ENCODE assay signal across 9 cellular contexts in the genomic region with DNA sequence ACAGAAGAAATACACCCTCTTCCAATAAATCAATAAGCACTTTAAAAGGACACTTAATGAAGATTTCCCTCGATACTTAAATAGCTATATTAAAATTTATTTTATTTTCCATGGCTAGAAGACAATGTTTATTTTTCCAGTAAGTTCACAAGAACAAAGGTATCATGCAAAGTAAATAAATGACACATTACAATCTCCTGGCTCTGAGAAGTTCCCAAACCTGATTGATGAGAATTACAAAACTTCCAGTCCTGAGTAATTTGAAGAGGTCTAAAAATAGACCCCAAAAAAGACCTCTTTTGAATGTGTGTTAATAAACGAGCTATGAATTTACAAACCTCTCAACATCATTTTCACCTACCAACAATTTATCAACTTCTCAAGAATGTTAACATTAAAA. TPM values are rescaled to one million over a fixed set of nuclear protein-coding genes. Genes with fewer than 3 reads are reported as not detected.
A peak's percentile ranks its signal among the peaks of the same experiment; 100 is the strongest.
DNase-seq lines count a peak whose midpoint lies in the region; ATAC-seq, FAIRE-seq and TF ChIP-seq lines count a peak whose summit lies in the region.
"Had no signal": no experiment of that assay in that cellular context is flagged by ENCODE, and none has a peak within 500 bp of the region (broad histone marks: within the 10 kb centered on the region; RNA-seq: fewer than 3 reads in every experiment).

No MANE protein-coding gene starts in this region.

- ATAC-seq in K562 (no peak), GM19023 (IDR thresholded peaks at IDR 0.05; ENCODE audit: unreplicated experiment) (no peak), GM18870 (IDR thresholded peaks at IDR 0.05; ENCODE audit: unreplicated experiment) (no peak)

- H2BK120ac ChIP-seq in mesenchymal stem cell (ENCODE audit: low read depth, low read length), result no peak overlapping the region

- H3K4me1 ChIP-seq in K562 (replicated peaks in 1 of 2; ENCODE audit: control insufficient read depth in 2 of 2, insufficient read depth in 2 of 2, low read length in 2 of 2), result peaks cover 0 to 4% of the 10 kb centered on the region in 2 experiments; a peak in 2 of 5 replicates
- H3K4me1 ChIP-seq in mesenchymal stem cell (ENCODE audit: control insufficient read depth, insufficient read depth, low read depth, low read length), result peaks cover 3% of the 10 kb centered on the region

- no peak overlapping the region for H4K8ac ChIP-seq in mesenchymal stem cell (ENCODE audit: low read length)

- in situ Hi-C loops in K562 (cut with MboI), result no loop called here

- POLR2A ChIA-PET in K562 (lab: Yijun Ruan, JAX), result interaction anchor here (1.2 kb wide), 1 partner anchor 9 kb away, joined by 3 read pairs; no protein-coding TSS in a partner anchor

- FAIRE-seq in K562 (lab: Jason Lieb, UNC), result no peak

- DNase-seq in HL-60 (ENCODE audit: low read depth in 1 of 2, low spot score in 1 of 2), result no peak
- no peak for DNase-seq in K562 (ENCODE audit: extremely low read depth in 1 of 4, low spot score in 3 of 4)
- no peak for DNase-seq in mesenchymal stem cell
- DNase-seq in NCI-H82 (lab: John Stamatoyannopoulos, UW), result no peak
- DNase-seq in stimulated activated CD4-positive, alpha-beta T cell treated with anti-CD3 and anti-CD28 coated beads, Interleukin-4, amount 100 ng/mL, for 1 hour, result no peak
- DNase-seq: DMS79 treated with DMSO at 0.1 percent for 48 hours had no signal

- H4K91ac ChIP-seq in mesenchymal stem cell (ENCODE audit: low read length), result no peak overlapping the region

- H2AK5ac ChIP-seq in mesenchymal stem cell (ENCODE audit: low read length, severe bottlenecking), result no peak overlapping the region

- H3K4me3 ChIP-seq in HL-60 (replicated peaks; ENCODE audit: insufficient read depth, low read length) (peak overlapping the region; percentile 79), K562 (peak overlapping the region; percentile 90), mesenchymal stem cell (ENCODE audit: insufficient read depth in 1 of 2, low read depth in 1 of 2, low read length in 2 of 2) (peak overlapping the region in 1 of 2 experiments; percentile 99)

- peaks cover 48% of the 10 kb centered on the region for H3K79me2 ChIP-seq in K562 (ENCODE audit: control insufficient read depth, insufficient read depth, low read length)

- H3K27me3 ChIP-seq in HL-60 (ENCODE audit: insufficient read depth, poor library complexity, severe bottlenecking), result no peaks in the 10 kb centered on the region
- H3K27me3 ChIP-seq in K562 (ENCODE audit: control insufficient read depth in 2 of 2, insufficient read depth in 2 of 2, low read length in 2 of 2), result no peaks in the 10 kb centered on the region
- H3K27me3 ChIP-seq in mesenchymal stem cell (ENCODE audit: control insufficient read depth in 1 of 2, insufficient read depth in 1 of 2, low read length in 2 of 2), result no peaks in the 10 kb centered on the region

- TF ChIP-seq POLR2A in K562 (conservative IDR thresholded peaks at IDR 0.05), result no peak

- TF ChIP-seq CTCF in 22Rv1 (IDR thresholded peaks at IDR 0.05) (no peak), HL-60 (IDR thresholded peaks at IDR 0.05; ENCODE audit: insufficient read depth, low read length) (no peak), K562 (IDR thresholded peaks at IDR 0.05 in 2 of 3, conservative IDR thresholded peaks at IDR 0.05 in 1 of 3; ENCODE audit: insufficient read depth in 2 of 3, low read depth in 1 of 3, low read length in 3 of 3) (no peak)

- no peak for TF ChIP-seq EP300 in K562 (IDR thresholded peaks at IDR 0.05; ENCODE audit: low read length)

- no peak overlapping the region for H3K14ac ChIP-seq in mesenchymal stem cell (ENCODE audit: low read length in 2 of 2)

- CTCF ChIA-PET in K562 (lab: Yijun Ruan, JAX; ENCODE audit: low intra/inter-chr PET ratio), result no interaction called here

- no peak overlapping the region for H2BK12ac ChIP-seq in mesenchymal stem cell (ENCODE audit: low read length in 2 of 2)

- no peaks in the 10 kb centered on the region for H3K9me1 ChIP-seq in K562 (ENCODE audit: control insufficient read depth, insufficient read depth, low read length)

- no peaks in the 10 kb centered on the region for H3K9me3 ChIP-seq in K562 (replicated peaks; ENCODE audit: control insufficient read depth, insufficient read depth, low read depth, low read length)
- H3K9me3 ChIP-seq in mesenchymal stem cell (ENCODE audit: control insufficient read depth, low read length), result no peaks in the 10 kb centered on the region

- intact Hi-C loops in K562 (cut with micrococcal nuclease), result loop anchor here (5.0 kb wide), 1 partner anchor 161 kb away; no protein-coding TSS in a partner anchor

- H3K79me1 ChIP-seq in mesenchymal stem cell (replicated peaks; ENCODE audit: low read length, poor library complexity, severe bottlenecking), result peaks cover 14% of the 10 kb centered on the region

- H3K4me2 ChIP-seq in K562 (ENCODE audit: insufficient read depth, low read length) (peak overlapping the region; percentile 98), mesenchymal stem cell (ENCODE audit: low read length, poor library complexity, severe bottlenecking) (no peak overlapping the region)

- no peak overlapping the region for H3K23ac ChIP-seq in mesenchymal stem cell (ENCODE audit: low read length in 2 of 2)

- TF ChIP-seq RAD21 in K562 (CRISPR knock-in tag; conservative IDR thresholded peaks at IDR 0.05 in 1 of 2, IDR thresholded peaks at IDR 0.05 in 1 of 2), result no peak

- no peak overlapping the region for H3K4ac ChIP-seq in mesenchymal stem cell (ENCODE audit: low read depth in 1 of 2, low read length in 2 of 2)

- H3K27ac ChIP-seq in 22Rv1 (peak overlapping the region; percentile 99), HL-60 (replicated peaks) (no peak overlapping the region), K562 (ENCODE audit: extremely low read depth, low read depth, low read length) (no peak overlapping the region), mesenchymal stem cell (ENCODE audit: low read length, poor library complexity, severe bottlenecking) (no peak overlapping the region)

- H3K9ac ChIP-seq in K562 (ENCODE audit: insufficient read depth in 1 of 2, low read depth in 2 of 2, low read length in 2 of 2) (peak overlapping the region in 1 of 2 experiments; percentile 97; a peak in 2 of 4 replicates), mesenchymal stem cell (ENCODE audit: low read length) (peak overlapping the region; percentile 96)

- H2BK5ac ChIP-seq in mesenchymal stem cell (ENCODE audit: low read depth, low read length, poor library complexity, severe bottlenecking), result no peak overlapping the region

- no peak overlapping the region for H3K18ac ChIP-seq in mesenchymal stem cell (ENCODE audit: low read depth in 1 of 2, low read length in 2 of 2)

- WGBS in K562 (ENCODE audit: insufficient coverage, low coverage, missing lambda C conversion rate), result 28% methylated on average over 2 of the region's 2 CpGs
- WGBS in mesenchymal stem cell, result no CpG with 5 or more reads among the region's 2 CpGs

- no TSS peak for BruUV-seq in K562 (replicated peaks; lab: Mats Ljungman, UMichigan)

- H2BK15ac ChIP-seq in mesenchymal stem cell (ENCODE audit: low read depth, poor library complexity, severe bottlenecking), result no peak overlapping the region

- H4K20me1 ChIP-seq in K562 (replicated peaks; ENCODE audit: control insufficient read depth, insufficient read depth, low read length), result no peaks in the 10 kb centered on the region

- H2AFZ ChIP-seq in K562 (ENCODE audit: low read depth, low read length) (peak overlapping the region; percentile 100; the same call in 1 of the 2 replicates), mesenchymal stem cell (ENCODE audit: low read depth, low read length) (no peak overlapping the region)

- H3K36me3 ChIP-seq in K562 (ENCODE audit: control insufficient read depth, insufficient read depth, low read length) (peaks cover 9% of the 10 kb centered on the region; the same call in 1 of the 3 replicates), mesenchymal stem cell (ENCODE audit: control insufficient read depth in 1 of 2, insufficient read depth in 2 of 2, low read depth in 1 of 2, low read length in 2 of 2) (peaks cover 1 to 2% of the 10 kb centered on the region in 2 experiments)

RNA-seq across cellular contexts. Expression of gene PEX13, which starts 1.5 kb away (rescaled TPM):
- 34.5 and 49.1 TPM in 2 replicates for total RNA-seq in K562 (2011; cell fraction: chromatin; rRNA removed; ENCODE audit: low replicate concordance)
- 18.3 and 20.5 TPM in 2 replicates for total RNA-seq in K562 (2011; cell fraction: nucleolus; rRNA removed)
- 33.4 and 55.4 TPM in 2 replicates for total RNA-seq in K562 (2011; cell fraction: nucleoplasm; rRNA removed)
- total RNA-seq in K562 (2014; rRNA removed), result 18.4 and 20.0 TPM in 2 replicates
- 23.3 and 23.9 TPM in 2 replicates for total RNA-seq in K562 (2014; rRNA removed; fragmentation: Illumina TruSeq; extraction: Trizol)
- 21.5 TPM in 2 replicates for total RNA-seq in K562 (2015; rRNA removed; fragmentation: Illumina TruSeq; extraction: Trizol)
- total RNA-seq in K562 (2021), result 18.8 and 21.6 TPM in 2 replicates
- polyA plus RNA-seq in K562 (2011; rRNA removed), result 25.7 and 27.8 TPM in 2 replicates
- polyA plus RNA-seq in K562 (2011; cell fraction: cytosol; rRNA removed), result 17.6 and 22.4 TPM in 2 replicates
- 11.6 and 16.0 TPM in 2 replicates for polyA plus RNA-seq in K562 (2011; cell fraction: nucleus; rRNA removed)
- polyA plus RNA-seq in K562 (2012), result 11.5 and 15.0 TPM in 2 replicates
- polyA plus RNA-seq in K562 (2014; fragmentation: Illumina TruSeq; extraction: Trizol), result 16.7 and 17.1 TPM in 2 replicates
- polyA plus RNA-seq in K562 (2014; fragmentation: Nextera tagmentation; extraction: Ambion mirVana), result 1 to 10 TPM; 4.0 to 5.4 TPM
- polyA plus RNA-seq in K562 (2014; rRNA removed), result 24.2 and 30.4 TPM in 2 replicates
- 23.8 and 29.0 TPM in 2 replicates for polyA minus RNA-seq in K562 (2011; rRNA and poly(A)+ RNA removed)
- polyA minus RNA-seq in K562 (2011; cell fraction: cytosol; rRNA and poly(A)+ RNA removed), result 10.9 and 11.3 TPM in 2 replicates
- 16.2 and 28.7 TPM in 2 replicates for polyA minus RNA-seq in K562 (2011; cell fraction: nucleus; rRNA and poly(A)+ RNA removed)
- 10.2 TPM for polyA plus RNA-seq in mesenchymal stem cell (2013, experiment 1 of 2)
- 11.2 TPM for polyA plus RNA-seq in mesenchymal stem cell (2013, experiment 2 of 2)

RNA-seq across cellular contexts. Expression of gene PUS10, which starts 2.1 kb away (rescaled TPM):
- 9.4 and 20.5 TPM in 2 replicates for total RNA-seq in K562 (2011; cell fraction: chromatin; rRNA removed; ENCODE audit: low replicate concordance)
- 5.3 and 6.7 TPM in 2 replicates for total RNA-seq in K562 (2011; cell fraction: nucleolus; rRNA removed)
- total RNA-seq in K562 (2011; cell fraction: nucleoplasm; rRNA removed), result 9.1 and 12.9 TPM in 2 replicates
- 5.0 and 7.3 TPM in 2 replicates for total RNA-seq in K562 (2014; rRNA removed)
- 10.7 and 11.9 TPM in 2 replicates for total RNA-seq in K562 (2014; rRNA removed; fragmentation: Illumina TruSeq; extraction: Trizol)
- 6.4 and 7.6 TPM in 2 replicates for total RNA-seq in K562 (2015; rRNA removed; fragmentation: Illumina TruSeq; extraction: Trizol)
- 6.6 TPM in 2 replicates for total RNA-seq in K562 (2021)
- polyA plus RNA-seq in K562 (2011; rRNA removed), result 8.2 and 9.6 TPM in 2 replicates
- polyA plus RNA-seq in K562 (2011; cell fraction: cytosol; rRNA removed), result 1.9 and 4.7 TPM in 2 replicates
- polyA plus RNA-seq in K562 (2011; cell fraction: nucleus; rRNA removed), result 5.1 and 9.7 TPM in 2 replicates
- 6.9 and 7.6 TPM in 2 replicates for polyA plus RNA-seq in K562 (2012)
- polyA plus RNA-seq in K562 (2014; fragmentation: Illumina TruSeq; extraction: Trizol), result 8.0 and 9.7 TPM in 2 replicates
- 10 to 100 TPM in 1 of 2 experiments, 1 to 10 TPM in 1; 7.3 to 10.1 TPM for polyA plus RNA-seq in K562 (2014; fragmentation: Nextera tagmentation; extraction: Ambion mirVana)
- 5.0 and 5.1 TPM in 2 replicates for polyA plus RNA-seq in K562 (2014; rRNA removed)
- 12.3 and 15.1 TPM in 2 replicates for polyA minus RNA-seq in K562 (2011; rRNA and poly(A)+ RNA removed)
- 3.1 and 4.1 TPM in 2 replicates for polyA minus RNA-seq in K562 (2011; cell fraction: cytosol; rRNA and poly(A)+ RNA removed)
- polyA minus RNA-seq in K562 (2011; cell fraction: nucleus; rRNA and poly(A)+ RNA removed), result 7.4 and 14.7 TPM in 2 replicates
- polyA plus RNA-seq in mesenchymal stem cell (2013, experiment 1 of 2), result 2.7 TPM
- 3.2 TPM for polyA plus RNA-seq in mesenchymal stem cell (2013, experiment 2 of 2)

RNA-seq across cellular contexts. Expression of gene SANBR, which starts 49.7 kb away (rescaled TPM):
- total RNA-seq in K562 (2011; cell fraction: chromatin; rRNA removed; ENCODE audit: low replicate concordance), result 8.5 and 17.5 TPM in 2 replicates
- total RNA-seq in K562 (2011; cell fraction: nucleolus; rRNA removed), result 5.8 TPM in 2 replicates
- 6.5 and 13.1 TPM in 2 replicates for total RNA-seq in K562 (2011; cell fraction: nucleoplasm; rRNA removed)
- total RNA-seq in K562 (2014; rRNA removed), result 4.1 and 5.7 TPM in 2 replicates
- 6.7 and 7.4 TPM in 2 replicates for total RNA-seq in K562 (2014; rRNA removed; fragmentation: Illumina TruSeq; extraction: Trizol)
- 5.4 and 7.7 TPM in 2 replicates for total RNA-seq in K562 (2015; rRNA removed; fragmentation: Illumina TruSeq; extraction: Trizol)
- total RNA-seq in K562 (2021), result 4.9 and 6.2 TPM in 2 replicates
- polyA plus RNA-seq in K562 (2011; rRNA removed), result 6.6 and 6.9 TPM in 2 replicates
- polyA plus RNA-seq in K562 (2011; cell fraction: cytosol; rRNA removed), result 2.0 and 3.8 TPM in 2 replicates
- polyA plus RNA-seq in K562 (2011; cell fraction: nucleus; rRNA removed), result 4.1 and 4.5 TPM in 2 replicates
- 4.6 and 6.6 TPM in 2 replicates for polyA plus RNA-seq in K562 (2012)
- polyA plus RNA-seq in K562 (2014; fragmentation: Illumina TruSeq; extraction: Trizol), result 5.1 and 6.3 TPM in 2 replicates
- 1 to 10 TPM; 1.5 to 3.1 TPM for polyA plus RNA-seq in K562 (2014; fragmentation: Nextera tagmentation; extraction: Ambion mirVana)
- 4.5 and 5.3 TPM in 2 replicates for polyA plus RNA-seq in K562 (2014; rRNA removed)
- polyA minus RNA-seq in K562 (2011; rRNA and poly(A)+ RNA removed), result 6.7 and 7.2 TPM in 2 replicates
- polyA minus RNA-seq in K562 (2011; cell fraction: cytosol; rRNA and poly(A)+ RNA removed), result 3.7 and 4.2 TPM in 2 replicates
- 3.8 and 6.1 TPM in 2 replicates for polyA minus RNA-seq in K562 (2011; cell fraction: nucleus; rRNA and poly(A)+ RNA removed)
- polyA plus RNA-seq in mesenchymal stem cell (2013, experiment 1 of 2), result 9.5 TPM
- polyA plus RNA-seq in mesenchymal stem cell (2013, experiment 2 of 2), result 9.0 TPM
